Comparison of ENCODE assay signal across 24 cellular contexts in genomic region chr15:89192136-89192535, GRCh38. TPM values are rescaled to one million over a fixed set of nuclear protein-coding genes. Genes with fewer than 3 reads are reported as not detected.
DNase-seq lines count a peak whose midpoint lies in the region; ATAC-seq and TF ChIP-seq lines count a peak whose summit lies in the region.
"Had no signal": no experiment of that assay in that cellular context is flagged by ENCODE, and none has a peak within 500 bp of the region (broad histone marks: within the 10 kb centered on the region; RNA-seq: fewer than 3 reads in every experiment).

No MANE protein-coding gene starts in this region.

- peaks cover 6% of the 10 kb centered on the region for H3K4me1 ChIP-seq in foreskin keratinocyte
- H3K4me1 ChIP-seq: BLaER1, Caco-2, SJCRH30 had no signal

- peak overlapping the region; percentile 37; the same call in 1 of the 2 replicates for H3K4me3 Mint-ChIP-seq in HFFc6
- no peak overlapping the region for H3K4me3 Mint-ChIP-seq in natural killer cell treated with Interleukin-12 subunit alpha and Interleukin-12 subunit beta and Interleukin-15 and Interleukin-18, amount 100 ng/mL, for 72 hours
- H3K4me3 Mint-ChIP-seq: CD4-positive, alpha-beta T cell had no signal

- H3K27me3 Mint-ChIP-seq in HFFc6 (ENCODE audit: insufficient read depth): no peaks in the 10 kb centered on the region
- no peaks in the 10 kb centered on the region for H3K27me3 Mint-ChIP-seq in natural killer cell treated with Interleukin-12 subunit alpha and Interleukin-12 subunit beta and Interleukin-15 and Interleukin-18, amount 100 ng/mL, for 72 hours
- H3K27me3 Mint-ChIP-seq: CD4-positive, alpha-beta T cell had no signal

- no peak for TF ChIP-seq CTCF in HFFc6 (IDR thresholded peaks at IDR 0.05)
- TF ChIP-seq CTCF in foreskin keratinocyte (conservative IDR thresholded peaks at IDR 0.05): no peak

- peak; percentile 32 for DNase-seq in HFFc6
- DNase-seq in dermis microvascular lymphatic vessel endothelial cell (ENCODE audit: low read depth in 2 of 2): peak; percentile 19 to 38
- DNase-seq in natural killer cell treated with Interleukin-12 subunit alpha and Interleukin-12 subunit beta and Interleukin-15 and Interleukin-18, amount 100 ng/mL, for 72 hours (ENCODE audit: low spot score): no peak
- DNase-seq in NCI-H1417 treated with DMSO at 0.1 percent for 48 hours (lab: John Stamatoyannopoulos, UW): no peak
- no peak for DNase-seq in COLO829 (ENCODE audit: low spot score)
- no peak for DNase-seq in foreskin keratinocyte
- DNase-seq: ACHN; CD4-positive, alpha-beta T cell; DMS 273 treated with DMSO at 0.1 percent for 48 hours; DMS79 treated with DMSO at 0.1 percent for 48 hours; NCI-H1105; NCI-H1694; NCI-H2081; NCI-H2171 treated with DMSO at 0.1 percent for 48 hours; NCI-H524 treated with DMSO at 0.1 percent for 48 hours; OCI-M1; SJCRH30 had no signal

- H3K27ac Mint-ChIP-seq in HFFc6: peak overlapping the region; percentile 88
- peak overlapping the region; percentile 54 to 99 for H3K27ac Mint-ChIP-seq in natural killer cell treated with Interleukin-12 subunit alpha and Interleukin-12 subunit beta and Interleukin-15 and Interleukin-18, amount 100 ng/mL, for 72 hours
- H3K27ac Mint-ChIP-seq: CD4-positive, alpha-beta T cell had no signal

- H3K36me3 Mint-ChIP-seq in HFFc6 (ENCODE audit: low read depth): peaks cover 23% of the 10 kb centered on the region
- peaks cover 40% of the 10 kb centered on the region for H3K36me3 Mint-ChIP-seq in natural killer cell treated with Interleukin-12 subunit alpha and Interleukin-12 subunit beta and Interleukin-15 and Interleukin-18, amount 100 ng/mL, for 72 hours

- H3K4me1 Mint-ChIP-seq in HFFc6 (ENCODE audit: low read depth): peaks cover 46% of the 10 kb centered on the region
- H3K4me1 Mint-ChIP-seq in natural killer cell treated with Interleukin-12 subunit alpha and Interleukin-12 subunit beta and Interleukin-15 and Interleukin-18, amount 100 ng/mL, for 72 hours (ENCODE audit: low read depth in 2 of 2): peaks cover 14 to 29% of the 10 kb centered on the region in 2 donors

- no peaks in the 10 kb centered on the region for H3K9me3 Mint-ChIP-seq in HFFc6
- no peaks in the 10 kb centered on the region for H3K9me3 Mint-ChIP-seq in natural killer cell treated with Interleukin-12 subunit alpha and Interleukin-12 subunit beta and Interleukin-15 and Interleukin-18, amount 100 ng/mL, for 72 hours
- H3K9me3 Mint-ChIP-seq: CD4-positive, alpha-beta T cell had no signal

- H3K27me3 ChIP-seq in foreskin keratinocyte: no peaks in the 10 kb centered on the region
- H3K27me3 ChIP-seq: BLaER1, SJCRH30 had no signal

- no peak overlapping the region for H3K27ac ChIP-seq in foreskin keratinocyte
- H3K27ac ChIP-seq: BLaER1, KMS-11, SJCRH30 had no signal

- ATAC-seq in SK-N-SH treated with all-trans-retinoic acid at 6 μM for 48 hours (peak; percentile 45), foreskin keratinocyte (no peak)
- no peak for ATAC-seq in natural killer cell treated with Interleukin-12 subunit alpha and Interleukin-12 subunit beta and Interleukin-15 and Interleukin-18, amount 100 ng/mL, for 72 hours
- ATAC-seq: GM12878, HCT116 had no signal

TF ChIP-seq in SK-N-SH treated with all-trans-retinoic acid at 6 μM for 48 hours, 23 proteins besides CTCF, POLR2A, EP300 and RAD21:
- 0 out of 2 replicates have a peak, but pooled peaks have one; percentile 14 for TF ChIP-seq TSHZ2 (CRISPR knock-in tag; IDR thresholded peaks at IDR 0.05)
- no peak for TF ChIP-seq ESRRG (CRISPR knock-in tag; IDR thresholded peaks at IDR 0.05)
- TF ChIP-seq OSR1 (CRISPR knock-in tag; IDR thresholded peaks at IDR 0.05): no peak
- TF ChIP-seq CSRNP3 (CRISPR knock-in tag; IDR thresholded peaks at IDR 0.05): no peak
- no peak for TF ChIP-seq ARNTL (CRISPR knock-in tag; IDR thresholded peaks at IDR 0.05; ENCODE audit: borderline replicate concordance, low read depth)
- TF ChIP-seq RARB (CRISPR knock-in tag; IDR thresholded peaks at IDR 0.05): no peak
TF ChIP-seq in SK-N-SH treated with all-trans-retinoic acid at 6 μM for 48 hours: peak in this region for 1.

RNA-seq across cellular contexts. Expression of gene RLBP1, which starts 29.2 kb away (rescaled TPM):
- not detected for total RNA-seq in HFFc6 (2021; fragmentation: NEBNext Ultra II Directional; extraction: Animal tissue kit (Norgen Biotek cat#: 25700))
- total RNA-seq in dermis microvascular lymphatic vessel endothelial cell: not detected in 2 replicates
- under 1 TPM in 1 of 2 donors, not detected in 1; 0.48 TPM for total RNA-seq in natural killer cell treated with Interleukin-12 subunit alpha and Interleukin-12 subunit beta and Interleukin-15 and Interleukin-18, amount 100 ng/mL, for 72 hours
- total RNA-seq in foreskin keratinocyte: not detected in 2 replicates
- polyA plus RNA-seq in foreskin keratinocyte: not detected in 2 replicates
- total RNA-seq: Caco-2; CD4-positive, alpha-beta T cell; H1; SJCRH30 had no signal
- polyA plus RNA-seq: GM12878 had no signal

RNA-seq across cellular contexts. Expression of gene FANCI, which starts 51.6 kb away (rescaled TPM):
- 10 to 100 TPM; 22.3 to 50.8 (median 48.4) TPM for total RNA-seq in HFFc6 (2021; fragmentation: NEBNext Ultra II Directional; extraction: Animal tissue kit (Norgen Biotek cat#: 25700))
- total RNA-seq in dermis microvascular lymphatic vessel endothelial cell: 19.3 and 33.6 TPM in 2 replicates
- total RNA-seq in natural killer cell treated with Interleukin-12 subunit alpha and Interleukin-12 subunit beta and Interleukin-15 and Interleukin-18, amount 100 ng/mL, for 72 hours: 100 to 1,000 TPM; 131 to 238 TPM
- total RNA-seq in foreskin keratinocyte: 58.7 and 76.2 TPM in 2 replicates
- polyA plus RNA-seq in foreskin keratinocyte: 20.7 and 31.1 TPM in 2 replicates

Comparison
In these comparisons a context has a peak if more than half of its experiments do, and no peak if none do; other contexts are left out.
1. DNase-seq: peak in HFFc6 (single experiment) and dermis microvascular lymphatic vessel endothelial cell (2 of 2); none in natural killer cell treated with Interleukin-12 subunit alpha and Interleukin-12 subunit beta and Interleukin-15 and Interleukin-18, amount 100 ng/mL, for 72 hours (single experiment), NCI-H1417 treated with DMSO at 0.1 percent for 48 hours (single experiment), COLO829 (single experiment) and foreskin keratinocyte (0 of 2).